ENCODE assay signal across 23 cellular contexts in the genomic region with DNA sequence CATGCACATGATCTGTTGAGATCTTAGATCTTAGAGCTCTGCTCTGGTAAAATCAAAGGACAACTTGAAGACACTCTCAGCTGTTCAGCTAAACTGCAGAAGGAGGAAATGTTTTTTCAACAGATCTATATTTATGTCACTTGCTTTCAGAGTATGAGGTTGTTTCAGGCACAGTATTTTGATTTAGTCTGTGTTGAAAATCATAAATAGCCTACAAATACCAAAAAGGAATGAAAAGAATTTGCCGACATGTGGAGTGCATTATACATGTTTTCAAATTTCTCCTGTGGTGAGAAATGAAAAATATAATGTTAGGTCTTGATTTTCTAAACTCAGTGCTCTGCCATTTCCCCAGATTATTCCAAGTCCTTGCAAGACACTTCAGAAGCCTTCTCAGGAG.
DNase-seq lines count a peak whose midpoint lies in the region; ATAC-seq and TF ChIP-seq lines count a peak whose summit lies in the region.
"Had no signal": no experiment of that assay in that cellular context is flagged by ENCODE, and none has a peak within 500 bp of the region (broad histone marks: within the 10 kb centered on the region; RNA-seq: fewer than 3 reads in every experiment).

No MANE protein-coding gene starts in this region.

- H3K4me3 ChIP-seq in SK-N-MC (no peak overlapping the region), fibroblast of mammary gland (ENCODE audit: control insufficient read depth, low read depth, low read length) (no peak overlapping the region)
- H3K4me3 ChIP-seq: GM12878 had no signal

- ATAC-seq in HG02973 (IDR thresholded peaks at IDR 0.05; ENCODE audit: unreplicated experiment), result no peak
- ATAC-seq in stimulated activated naive B cell treated with anti-CD40 and anti-IgM and Interleukin-4, amounts not matched to agents 10 μg/mL and 1 μg/mL and 100 μg/mL, for 72 hours (replicated peaks), result no peak
- ATAC-seq: GM12878, PC-3 had no signal

- no peaks in the 10 kb centered on the region for H3K9me3 ChIP-seq in SK-N-MC (ENCODE audit: low read depth, low read length)

- H3K27ac Mint-ChIP-seq in stimulated activated naive B cell treated with anti-CD40 and anti-IgM and Interleukin-4, amounts not matched to agents 10 μg/mL and 1 μg/mL and 100 μg/mL, for 72 hours, result no peak overlapping the region
- H3K27ac Mint-ChIP-seq: CD14-positive monocyte had no signal

- no peak overlapping the region for H3K9ac ChIP-seq in SK-N-MC (ENCODE audit: insufficient read length)
- H3K9ac ChIP-seq: KMS-11 had no signal

- H3K9me3 Mint-ChIP-seq in stimulated activated naive B cell treated with anti-CD40 and anti-IgM and Interleukin-4, amounts not matched to agents 10 μg/mL and 1 μg/mL and 100 μg/mL, for 72 hours, result peaks cover 7 to 12% of the 10 kb centered on the region in 2 donors

- no peaks in the 10 kb centered on the region for H3K36me3 Mint-ChIP-seq in stimulated activated naive B cell treated with anti-CD40 and anti-IgM and Interleukin-4, amounts not matched to agents 10 μg/mL and 1 μg/mL and 100 μg/mL, for 72 hours
- H3K36me3 Mint-ChIP-seq: CD14-positive monocyte had no signal

- no peak for TF ChIP-seq CTCF in fibroblast of mammary gland (conservative IDR thresholded peaks at IDR 0.05; ENCODE audit: control insufficient read depth, insufficient read depth, low read depth, low read length)

- H3K27ac ChIP-seq in SK-N-MC, result peak overlapping the region; percentile 58
- H3K27ac ChIP-seq: KMS-11, RWPE1 had no signal

- H3K27me3 Mint-ChIP-seq in stimulated activated naive B cell treated with anti-CD40 and anti-IgM and Interleukin-4, amounts not matched to agents 10 μg/mL and 1 μg/mL and 100 μg/mL, for 72 hours, result no peaks in the 10 kb centered on the region

- no peaks in the 10 kb centered on the region for H3K4me1 Mint-ChIP-seq in stimulated activated naive B cell treated with anti-CD40 and anti-IgM and Interleukin-4, amounts not matched to agents 10 μg/mL and 1 μg/mL and 100 μg/mL, for 72 hours
- H3K4me1 Mint-ChIP-seq: CD14-positive monocyte had no signal

- H3K4me3 Mint-ChIP-seq in stimulated activated naive B cell treated with anti-CD40 and anti-IgM and Interleukin-4, amounts not matched to agents 10 μg/mL and 1 μg/mL and 100 μg/mL, for 72 hours, result no peak overlapping the region
- H3K4me3 Mint-ChIP-seq: CD14-positive monocyte had no signal

- DNase-seq in AG08395 (ENCODE audit: low spot score) (peak; percentile 7), EL (peak; percentile 26), SK-N-MC (ENCODE audit: low read depth, low spot score) (peak; percentile 20), fibroblast of mammary gland (ENCODE audit: low read depth) (peak; percentile 4), NCI-H1436 (lab: John Stamatoyannopoulos, UW) (no peak)
- DNase-seq in stimulated activated naive B cell treated with anti-CD40 and anti-IgM and Interleukin-4, amounts not matched to agents 10 μg/mL and 1 μg/mL and 100 μg/mL, for 72 hours, result no peak
- no peak for DNase-seq in activated CD4-positive, CD25-positive, alpha-beta regulatory T cell (lab: John Stamatoyannopoulos, UW)
- DNase-seq: AML-193, DMS79 treated with DMSO at 0.1 percent for 48 hours, GOT3, MV-4-11, NCI-H187, NCI-H2107, NCI-H2227 treated with DMSO at 0.1 percent for 48 hours, NCI-H510A treated with DMSO at 0.1 percent for 48 hours, NCI-H774, PC-3, SIG-M5 had no signal

- no peaks in the 10 kb centered on the region for H3K36me3 ChIP-seq in SK-N-MC (ENCODE audit: insufficient read depth, low read length)

Comparison
In these comparisons a context has a peak if more than half of its experiments do, and no peak if none do; other contexts are left out.
1. DNase-seq: peak in AG08395 (single experiment), EL (single experiment), SK-N-MC (single experiment) and fibroblast of mammary gland (single experiment); none in stimulated activated naive B cell treated with anti-CD40 and anti-IgM and Interleukin-4, amounts not matched to agents 10 μg/mL and 1 μg/mL and 100 μg/mL, for 72 hours (single experiment), activated CD4-positive, CD25-positive, alpha-beta regulatory T cell (0 of 4) and NCI-H1436 (single experiment).